Comparison of ENCODE assay signal across 1 cellular context in genomic region chr3:56981445-56982230, GRCh38.
TF ChIP-seq lines count a peak whose summit lies in the region.

No MANE protein-coding gene starts in this region.

TF ChIP-seq in HCT116, 20 proteins besides CTCF, POLR2A, EP300 and RAD21 (continued from another document):
- TF ChIP-seq REST (IDR thresholded peaks at IDR 0.05; ENCODE audit: low read depth): no peak
- no peak for TF ChIP-seq ZNF274 (IDR thresholded peaks at IDR 0.05; ENCODE audit: low read depth, low read length)
